ENCODE assay signal across 2 cellular contexts in the genomic region with DNA sequence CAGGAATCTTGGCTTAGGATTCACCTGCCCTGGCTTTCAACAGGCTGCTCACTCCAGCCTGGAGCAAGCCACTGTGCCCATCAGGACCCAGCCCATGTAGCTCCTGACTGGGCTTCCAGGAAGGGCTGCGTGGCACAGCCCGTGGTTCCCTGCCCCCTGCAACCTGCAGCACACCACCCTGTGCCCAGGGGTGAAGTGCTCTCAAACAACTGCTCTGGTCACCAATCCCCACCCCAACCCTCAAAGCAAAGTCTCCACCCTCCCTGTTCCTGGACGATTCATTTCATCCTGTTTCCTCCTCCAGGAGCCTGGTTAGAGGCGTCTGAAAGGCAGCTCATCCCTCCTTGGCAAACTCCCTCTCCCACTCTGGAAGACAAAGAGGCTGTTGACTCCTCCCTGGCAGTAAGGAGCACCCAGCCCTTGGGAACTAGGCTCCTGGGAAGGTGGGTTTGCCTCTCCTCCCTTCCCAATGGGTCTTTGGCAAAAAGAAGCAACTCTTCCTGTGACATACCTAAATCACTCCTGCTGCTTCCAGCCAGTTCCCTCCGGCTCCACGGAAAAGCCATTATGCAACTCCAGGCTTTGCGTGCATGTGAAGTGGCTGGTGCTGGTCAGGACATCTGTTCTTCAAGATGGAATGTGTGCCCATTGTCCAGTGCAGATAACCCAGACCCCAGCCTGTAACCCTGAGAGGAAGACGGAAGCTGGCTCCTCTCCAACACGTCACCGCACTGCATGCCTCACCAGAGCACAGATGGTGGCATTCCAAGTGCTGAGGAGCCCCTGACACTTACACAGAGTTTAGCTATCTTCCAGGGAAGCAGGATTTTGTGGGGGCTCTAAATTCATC.
TF ChIP-seq lines count a peak whose summit lies in the region.

No MANE protein-coding gene starts in this region.

TF ChIP-seq in A549, 52 proteins besides CTCF, POLR2A, EP300 and RAD21:
- TF ChIP-seq NPAS2 (CRISPR knock-in tag; IDR thresholded peaks at IDR 0.05; ENCODE audit: borderline replicate concordance), result no peak
- TF ChIP-seq, protein P1, sequence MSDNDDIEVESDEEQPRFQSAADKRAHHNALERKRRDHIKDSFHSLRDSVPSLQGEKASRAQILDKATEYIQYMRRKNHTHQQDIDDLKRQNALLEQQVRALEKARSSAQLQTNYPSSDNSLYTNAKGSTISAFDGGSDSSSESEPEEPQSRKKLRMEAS (IDR thresholded peaks at IDR 0.05), result no peak
- no peak for TF ChIP-seq CBX8 (IDR thresholded peaks at IDR 0.05)
- no peak for TF ChIP-seq ZFP36 (IDR thresholded peaks at IDR 0.05; ENCODE audit: borderline replicate concordance, partially characterized antibody)
- no peak for TF ChIP-seq TP53 (CRISPR knock-in tag; IDR thresholded peaks at IDR 0.05)

TF ChIP-seq in IMR-90, 13 proteins besides CTCF, POLR2A, EP300 and RAD21:
- TF ChIP-seq CEBPB (IDR thresholded peaks at IDR 0.05; ENCODE audit: low read depth, low read length), result no peak
- TF ChIP-seq BHLHE40 (IDR thresholded peaks at IDR 0.05; ENCODE audit: low read depth, low read length), result no peak
- TF ChIP-seq NFE2L2 (IDR thresholded peaks at IDR 0.05; ENCODE audit: low read depth, low read length), result no peak
- no peak for TF ChIP-seq FOS (IDR thresholded peaks at IDR 0.05; ENCODE audit: low read depth, low read length)
- TF ChIP-seq MAFK (IDR thresholded peaks at IDR 0.05; ENCODE audit: low read depth, low read length), result no peak
- no peak for TF ChIP-seq RFX5 (IDR thresholded peaks at IDR 0.05; ENCODE audit: low read depth, low read length)
- TF ChIP-seq MXI1 (IDR thresholded peaks at IDR 0.05; ENCODE audit: borderline replicate concordance, low read depth, low read length), result no peak
- TF ChIP-seq, protein P2, sequence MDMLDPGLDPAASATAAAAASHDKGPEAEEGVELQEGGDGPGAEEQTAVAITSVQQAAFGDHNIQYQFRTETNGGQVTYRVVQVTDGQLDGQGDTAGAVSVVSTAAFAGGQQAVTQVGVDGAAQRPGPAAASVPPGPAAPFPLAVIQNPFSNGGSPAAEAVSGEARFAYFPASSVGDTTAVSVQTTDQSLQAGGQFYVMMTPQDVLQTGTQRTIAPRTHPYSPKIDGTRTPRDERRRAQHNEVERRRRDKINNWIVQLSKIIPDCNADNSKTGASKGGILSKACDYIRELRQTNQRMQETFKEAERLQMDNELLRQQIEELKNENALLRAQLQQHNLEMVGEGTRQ (IDR thresholded peaks at IDR 0.05; ENCODE audit: low read depth, low read length), result no peak
- no peak for TF ChIP-seq MAZ (IDR thresholded peaks at IDR 0.05; ENCODE audit: borderline replicate concordance, low read depth, low read length)
